27 cellular contexts compared by ENCODE assay signal in genomic region chr20:44008806-44009678, GRCh38.
DNase-seq lines count a peak whose midpoint lies in the region; ATAC-seq, FAIRE-seq and TF ChIP-seq lines count a peak whose summit lies in the region.
"Had no signal": no experiment of that assay in that cellular context is flagged by ENCODE, and none has a peak within 500 bp of the region (broad histone marks: within the 10 kb centered on the region; RNA-seq: fewer than 3 reads in every experiment).

No MANE protein-coding gene starts in this region.

- no peak for TF ChIP-seq RAD21 in HepG2 (CRISPR knock-in tag; IDR thresholded peaks at IDR 0.05)

- H3K4me3 ChIP-seq in Karpas-422 (ENCODE audit: low read length) (no peak overlapping the region), HepG2 (replicated peaks in 1 of 3; ENCODE audit: insufficient read depth in 1 of 3, low read depth in 2 of 3, low read length in 3 of 3) (no peak overlapping the region), SJCRH30 (no peak overlapping the region), OCI-LY7 (ENCODE audit: low read depth, low read length, poor library complexity, severe bottlenecking) (no peak overlapping the region)
- H3K4me3 ChIP-seq: lung, SK-N-MC, vagina had no signal

- WGBS in HepG2 (ENCODE audit: low lambda C conversion rate): 5% methylated on average over 12 of the region's 12 CpGs

- in situ Hi-C loops in HepG2 (cut with HindIII; ENCODE audit: extremely low pct_ligation_motif_present, low pct_unique_long_range_greater_than_20kb): no loop called here

- peak; percentile 34 for DNase-seq in NCI-H2107 treated with DMSO at 0.1 percent for 48 hours (lab: John Stamatoyannopoulos, UW; ENCODE audit: unreplicated experiment)
- DNase-seq in NCI-H2107 (lab: John Stamatoyannopoulos, UW): no peak
- no peak for DNase-seq in Karpas-422
- no peak for DNase-seq in HepG2 (ENCODE audit: low spot score)
- DNase-seq in SJCRH30: no peak
- DNase-seq in OCI-LY7 (ENCODE audit: low spot score): no peak
- DNase-seq: 8988T; activated CD8-positive, alpha-beta T cell treated with anti-CD3 and anti-CD28 coated beads, Interleukin-2, amount 10 ng/mL, durations not matched to agents 7 days and 5 days; activated naive CD4-positive, alpha-beta T cell treated with Interleukin-2 at 50 U/mL for 16 hours; activated T-cell treated with anti-CD3 and anti-CD28 coated beads, Interleukin-2, amount 50 U/mL, for 1 hour; amygdala; caudate nucleus; hypothalamus; IMR-90; NCI-H187; nucleus accumbens; retina; T-helper 9 cell had no signal

- TF ChIP-seq EP300 in HepG2 (IDR thresholded peaks at IDR 0.05; ENCODE audit: low read depth in 2 of 2, low read length in 2 of 2) (no peak), HepG2 (CRISPR knock-in tag; IDR thresholded peaks at IDR 0.05; ENCODE audit: borderline replicate concordance) (no peak)

- peaks cover 99% of the 10 kb centered on the region for H3K4me1 ChIP-seq in Karpas-422 (ENCODE audit: low read length)
- H3K4me1 ChIP-seq in HepG2 (ENCODE audit: insufficient read depth, low read length): no peaks in the 10 kb centered on the region
- peaks cover 16% of the 10 kb centered on the region for H3K4me1 ChIP-seq in SJCRH30
- no peaks in the 10 kb centered on the region for H3K4me1 ChIP-seq in OCI-LY7 (ENCODE audit: insufficient read depth, low read length, poor library complexity, severe bottlenecking)
- H3K4me1 ChIP-seq: vagina had no signal

- POLR2A ChIA-PET in HepG2 (lab: Yijun Ruan, JAX): no interaction called here
- POLR2A ChIA-PET in OCI-LY7 (lab: Charles Lee): no interaction called here

- peaks cover 81% of the 10 kb centered on the region for H3K79me2 ChIP-seq in Karpas-422 (ENCODE audit: low read length)
- no peaks in the 10 kb centered on the region for H3K79me2 ChIP-seq in HepG2 (ENCODE audit: insufficient read depth, low read length)
- H3K79me2 ChIP-seq in OCI-LY7 (ENCODE audit: insufficient read depth, low read depth, low read length): no peaks in the 10 kb centered on the region

- CTCF ChIA-PET in HepG2 (lab: Yijun Ruan, JAX; ENCODE audit: low intra/inter-chr PET ratio, low total read pairs) (no interaction called here), OCI-LY7 (lab: Charles Lee; ENCODE audit: unreplicated experiment) (no interaction called here)

- no peaks in the 10 kb centered on the region for H3K9me3 ChIP-seq in Karpas-422 (ENCODE audit: low read length)
- no peaks in the 10 kb centered on the region for H3K9me3 ChIP-seq in HepG2 (ENCODE audit: low read length)
- no peaks in the 10 kb centered on the region for H3K9me3 ChIP-seq in SJCRH30 (replicated peaks)
- no peaks in the 10 kb centered on the region for H3K9me3 ChIP-seq in OCI-LY7 (ENCODE audit: low read length)
- H3K9me3 ChIP-seq: vagina had no signal

- no peak for TF ChIP-seq CTCF in VCaP (conservative IDR thresholded peaks at IDR 0.05)
- no peak for TF ChIP-seq CTCF in HepG2 (CRISPR knock-in tag; IDR thresholded peaks at IDR 0.05)
- TF ChIP-seq CTCF in OCI-LY7 (conservative IDR thresholded peaks at IDR 0.05; ENCODE audit: low read length): no peak

- BruUV-seq in HepG2 (replicated peaks; lab: Mats Ljungman, UMichigan) (no TSS peak), OCI-LY7 (replicated peaks; lab: Mats Ljungman, UMichigan) (no TSS peak)

- no peaks in the 10 kb centered on the region for H4K20me1 ChIP-seq in Karpas-422 (ENCODE audit: insufficient read depth, low read depth, low read length)
- H4K20me1 ChIP-seq in HepG2 (ENCODE audit: insufficient read depth, low read length): no peaks in the 10 kb centered on the region
- no peaks in the 10 kb centered on the region for H4K20me1 ChIP-seq in OCI-LY7 (ENCODE audit: insufficient read depth, low read length)

- ATAC-seq in HepG2: no peak
- ATAC-seq in GM21390 (IDR thresholded peaks at IDR 0.05; ENCODE audit: unreplicated experiment): no peak
- ATAC-seq: activated CD4-positive, CD25-positive, alpha-beta regulatory T cell treated with anti-CD3 and anti-CD28 coated beads, Interleukin-2, amount 50 U/mL, for 24 hours; activated CD8-positive, alpha-beta T cell treated with anti-CD3 and anti-CD28 coated beads, Interleukin-2, amount 10 ng/mL, durations not matched to agents 7 days and 5 days had no signal

- TF ChIP-seq POLR2A in HepG2 (IDR thresholded peaks at IDR 0.05; ENCODE audit: insufficient read depth in 1 of 2, low read depth in 2 of 2, low read length in 2 of 2): no peak

- no peak for FAIRE-seq in HepG2 (lab: Jason Lieb, UNC)
- FAIRE-seq: frontal cortex, G401.6, islet of Langerhans had no signal

- H3K9me2 ChIP-seq in Karpas-422 (replicated peaks; ENCODE audit: insufficient read depth, low read length): no peaks in the 10 kb centered on the region
- no peaks in the 10 kb centered on the region for H3K9me2 ChIP-seq in OCI-LY7 (ENCODE audit: insufficient read depth, low read length)

- H3K27me3 ChIP-seq in Karpas-422 (ENCODE audit: low read length): no peaks in the 10 kb centered on the region
- peaks cover 0 to 22% of the 10 kb centered on the region in 2 experiments; a peak in 3 of 5 replicates for H3K27me3 ChIP-seq in HepG2 (ENCODE audit: control insufficient read depth in 1 of 2, insufficient read depth in 2 of 2, low read length in 2 of 2)
- H3K27me3 ChIP-seq in SJCRH30: no peaks in the 10 kb centered on the region
- H3K27me3 ChIP-seq: vagina had no signal

- intact Hi-C loops in HepG2 (cut with micrococcal nuclease; ENCODE audit: unreplicated experiment) (no loop called here), OCI-LY7 (cut with micrococcal nuclease; ENCODE audit: unreplicated experiment) (no loop called here)

- H3K36me3 ChIP-seq in Karpas-422 (ENCODE audit: insufficient read depth, low read length) (peaks cover 42% of the 10 kb centered on the region), HepG2 (replicated peaks in 1 of 2; ENCODE audit: control insufficient read depth in 1 of 2, insufficient read depth in 2 of 2, low read length in 2 of 2) (no peaks in the 10 kb centered on the region), SJCRH30 (no peaks in the 10 kb centered on the region), OCI-LY7 (ENCODE audit: insufficient read depth, low read length) (no peaks in the 10 kb centered on the region)
- H3K36me3 ChIP-seq: vagina had no signal

- H3K4me2 ChIP-seq in Karpas-422 (ENCODE audit: low read depth, low read length, poor library complexity, severe bottlenecking) (no peak overlapping the region), HepG2 (ENCODE audit: low read depth, low read length) (no peak overlapping the region), OCI-LY7 (ENCODE audit: low read length) (no peak overlapping the region)

- H3K27ac ChIP-seq in Karpas-422 (ENCODE audit: low read length): peak overlapping the region; percentile 70
- H3K27ac ChIP-seq in VCaP: peak overlapping the region; percentile 99
- H3K27ac ChIP-seq in HepG2 (ENCODE audit: extremely low read length, insufficient read depth, low read length): no peak overlapping the region
- H3K27ac ChIP-seq in SJCRH30: no peak overlapping the region
- no peak overlapping the region for H3K27ac ChIP-seq in OCI-LY7 (ENCODE audit: low read depth, low read length, poor library complexity, severe bottlenecking)
- H3K27ac ChIP-seq: SK-N-MC, vagina had no signal

- no peak overlapping the region for H3K9ac ChIP-seq in Karpas-422 (ENCODE audit: low read length)
- no peak overlapping the region for H3K9ac ChIP-seq in HepG2 (ENCODE audit: insufficient read depth, low read depth, low read length)

- H2AFZ ChIP-seq in Karpas-422 (ENCODE audit: low read length): no peak overlapping the region
- no peak overlapping the region for H2AFZ ChIP-seq in HepG2 (ENCODE audit: low read length)
- no peak overlapping the region for H2AFZ ChIP-seq in OCI-LY7 (ENCODE audit: low read length)

TF ChIP-seq in HepG2, 621 proteins besides CTCF, POLR2A, EP300 and RAD21:
- no peak for TF ChIP-seq TP53 (CRISPR knock-in tag; conservative IDR thresholded peaks at IDR 0.05)
- peak; percentile 45 for TF ChIP-seq MAFF (IDR thresholded peaks at IDR 0.05; ENCODE audit: low read depth, low read length)
- peak; percentile 41 to 59; a peak in 3 of 4 replicates for TF ChIP-seq MAFK (conservative IDR thresholded peaks at IDR 0.05 in 1 of 2, IDR thresholded peaks at IDR 0.05 in 1 of 2; ENCODE audit: low read length in 2 of 2)
- no peak for TF ChIP-seq FOXK2 (IDR thresholded peaks at IDR 0.05)
TF ChIP-seq in HepG2: peak in this region for 2.

Comparison
In these comparisons a context has a peak if more than half of its experiments do, and no peak if none do; other contexts are left out.
1. H3K27ac ChIP-seq: peak in Karpas-422 (single experiment) and VCaP (single experiment); none in HepG2 (single experiment), SJCRH30 (single experiment) and OCI-LY7 (single experiment).